In genomic region chr10:48444861-48445841, GRCh38 we compare ENCODE assay signal across 9 cellular contexts.
DNase-seq lines count a peak whose midpoint lies in the region; ATAC-seq and TF ChIP-seq lines count a peak whose summit lies in the region.
"Had no signal": no experiment of that assay in that cellular context is flagged by ENCODE, and none has a peak within 500 bp of the region (broad histone marks: within the 10 kb centered on the region; RNA-seq: fewer than 3 reads in every experiment).

No MANE protein-coding gene starts in this region.

- DNase-seq in A172 (ENCODE audit: low spot score) (peak; percentile 68), GM10248 (ENCODE audit: extremely low spot score) (peak; percentile 14), NCI-H82 treated with DMSO at 0.1 percent for 48 hours (lab: John Stamatoyannopoulos, UW; ENCODE audit: unreplicated experiment) (peak; percentile 23), hepatic stellate cell (ENCODE audit: low spot score) (peak; percentile 14), putamen (ENCODE audit: low spot score) (no peak)
- no peak for DNase-seq in stimulated activated naive CD4-positive, alpha-beta T cell treated with Interleukin-2 at 50 U/mL for 16 hours (lab: John Stamatoyannopoulos, UW)
- DNase-seq: naive thymus-derived CD4-positive, alpha-beta T cell had no signal

- POLR2A ChIA-PET in GM10248 (lab: Yijun Ruan, JAX), result no interaction called here

- CTCF ChIA-PET in GM10248 (lab: Yijun Ruan, JAX), result interaction anchor here (0.7 to 2.5 kb wide), 5 partner anchors 8 to 24 kb away, joined by 3 to 8 read pairs (median 3); no protein-coding TSS in a partner anchor

- no peak for ATAC-seq in HG02885 (IDR thresholded peaks at IDR 0.05; ENCODE audit: poor library complexity, unreplicated experiment)
- ATAC-seq in GM21447 (IDR thresholded peaks at IDR 0.05; ENCODE audit: unreplicated experiment), result no peak
- ATAC-seq: naive thymus-derived CD4-positive, alpha-beta T cell had no signal

- no peak for TF ChIP-seq CTCF in GM10248 (IDR thresholded peaks at IDR 0.05; ENCODE audit: control extremely low read depth, extremely low read depth, low read depth, missing control alignments)

Comparison
In these comparisons a context has a peak if more than half of its experiments do, and no peak if none do; other contexts are left out.
1. DNase-seq: peak in A172 (single experiment), GM10248 (single experiment), NCI-H82 treated with DMSO at 0.1 percent for 48 hours (single experiment) and hepatic stellate cell (single experiment); none in putamen (single experiment) and stimulated activated naive CD4-positive, alpha-beta T cell treated with Interleukin-2 at 50 U/mL for 16 hours (single experiment).